2 cellular contexts compared by ENCODE assay signal in the genomic region with DNA sequence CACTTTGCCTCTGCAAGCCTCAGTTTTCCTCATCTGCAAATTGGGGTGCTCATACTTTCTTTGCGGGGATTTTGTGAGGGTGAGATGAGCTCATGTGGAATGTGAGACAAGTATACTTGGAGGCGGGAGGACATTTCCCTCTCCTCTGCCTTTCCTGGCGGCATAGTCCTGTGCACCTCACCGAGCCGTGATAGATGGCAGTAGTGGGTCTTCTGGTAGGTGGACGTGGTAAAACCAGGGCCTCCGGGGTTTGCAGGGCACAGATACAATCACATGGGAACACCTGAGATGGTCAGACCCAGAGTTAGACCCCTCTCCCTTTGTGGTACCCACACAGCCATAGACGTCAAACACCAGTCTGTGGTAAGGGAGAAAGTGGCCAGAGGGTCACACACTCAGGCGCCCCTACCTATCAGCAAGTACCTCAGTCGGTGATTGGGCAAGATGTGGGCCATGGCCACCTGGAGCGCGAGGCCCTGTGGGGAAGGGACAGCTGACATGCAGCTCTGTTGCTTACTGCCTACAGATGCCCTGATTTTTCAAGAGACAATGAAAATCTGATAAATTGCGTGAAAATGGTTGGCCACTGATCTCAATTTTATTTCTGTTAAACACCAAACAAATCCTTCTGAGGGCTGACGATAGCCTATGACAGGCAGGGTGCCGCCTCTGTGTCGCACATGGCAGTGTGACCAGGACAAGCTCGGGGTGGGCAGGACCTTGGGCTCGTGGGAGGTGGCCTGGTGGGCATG.
TF ChIP-seq lines count a peak whose summit lies in the region.

No MANE protein-coding gene starts in this region.

TF ChIP-seq in SK-N-SH, 30 proteins besides CTCF, POLR2A, EP300 and RAD21:
- TF ChIP-seq GATA2 (CRISPR knock-in tag; IDR thresholded peaks at IDR 0.05) = no peak
- TF ChIP-seq CHD2 (IDR thresholded peaks at IDR 0.05; ENCODE audit: low read length, partially characterized antibody) = no peak
- no peak for TF ChIP-seq MAX (IDR thresholded peaks at IDR 0.05; ENCODE audit: low read depth)

TF ChIP-seq in SK-N-SH treated with all-trans-retinoic acid at 6 μM for 48 hours, 23 proteins besides CTCF, POLR2A, EP300 and RAD21:
- TF ChIP-seq ZFP3 (CRISPR knock-in tag; IDR thresholded peaks at IDR 0.05) = no peak
- TF ChIP-seq TOX (CRISPR knock-in tag; IDR thresholded peaks at IDR 0.05; ENCODE audit: borderline replicate concordance) = no peak
- TF ChIP-seq POU6F1 (CRISPR knock-in tag; IDR thresholded peaks at IDR 0.05; ENCODE audit: borderline replicate concordance, low read depth) = no peak
- TF ChIP-seq ZFP30 (CRISPR knock-in tag; IDR thresholded peaks at IDR 0.05) = no peak
- TF ChIP-seq ZNF8 (CRISPR knock-in tag; IDR thresholded peaks at IDR 0.05) = no peak
- no peak for TF ChIP-seq CSRNP3 (CRISPR knock-in tag; IDR thresholded peaks at IDR 0.05)
- no peak for TF ChIP-seq PPARA (CRISPR knock-in tag; IDR thresholded peaks at IDR 0.05; ENCODE audit: borderline replicate concordance)
- no peak for TF ChIP-seq ZNF70 (CRISPR knock-in tag; IDR thresholded peaks at IDR 0.05)
- no peak for TF ChIP-seq ZC3H10 (CRISPR knock-in tag; IDR thresholded peaks at IDR 0.05)
- TF ChIP-seq, protein P1, sequence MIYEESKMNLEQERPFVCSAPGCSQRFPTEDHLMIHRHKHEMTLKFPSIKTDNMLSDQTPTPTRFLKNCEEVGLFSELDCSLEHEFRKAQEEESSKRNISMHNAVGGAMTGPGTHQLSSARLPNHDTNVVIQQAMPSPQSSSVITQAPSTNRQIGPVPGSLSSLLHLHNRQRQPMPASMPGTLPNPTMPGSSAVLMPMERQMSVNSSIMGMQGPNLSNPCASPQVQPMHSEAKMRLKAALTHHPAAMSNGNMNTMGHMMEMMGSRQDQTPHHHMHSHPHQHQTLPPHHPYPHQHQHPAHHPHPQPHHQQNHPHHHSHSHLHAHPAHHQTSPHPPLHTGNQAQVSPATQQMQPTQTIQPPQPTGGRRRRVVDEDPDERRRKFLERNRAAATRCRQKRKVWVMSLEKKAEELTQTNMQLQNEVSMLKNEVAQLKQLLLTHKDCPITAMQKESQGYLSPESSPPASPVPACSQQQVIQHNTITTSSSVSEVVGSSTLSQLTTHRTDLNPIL (CRISPR knock-in tag; IDR thresholded peaks at IDR 0.05; ENCODE audit: low read depth) = no peak
- no peak for TF ChIP-seq RARB (CRISPR knock-in tag; IDR thresholded peaks at IDR 0.05)
- TF ChIP-seq OSR1 (CRISPR knock-in tag; IDR thresholded peaks at IDR 0.05) = no peak
- no peak for TF ChIP-seq ZNF565 (CRISPR knock-in tag; conservative IDR thresholded peaks at IDR 0.05; ENCODE audit: low read depth)
- no peak for TF ChIP-seq ARNTL (CRISPR knock-in tag; IDR thresholded peaks at IDR 0.05; ENCODE audit: borderline replicate concordance, low read depth)
- no peak for TF ChIP-seq BACH2 (CRISPR knock-in tag; IDR thresholded peaks at IDR 0.05; ENCODE audit: borderline replicate concordance)
